ENCODE assay signal across 18 cellular contexts in genomic region chr4:158929939-158930344, GRCh38.
DNase-seq lines count a peak whose midpoint lies in the region; ATAC-seq, FAIRE-seq and TF ChIP-seq lines count a peak whose summit lies in the region.
"Had no signal": no experiment of that assay in that cellular context is flagged by ENCODE, and none has a peak within 500 bp of the region (broad histone marks: within the 10 kb centered on the region; RNA-seq: fewer than 3 reads in every experiment).

No MANE protein-coding gene starts in this region.

- no peaks in the 10 kb centered on the region for H3K36me3 Mint-ChIP-seq in CD8-positive, alpha-beta T cell
- H3K36me3 Mint-ChIP-seq in activated T-helper 17 cell treated with anti-CD3 and anti-CD28 coated beads, Interleukin-2, amount 50 U/mL, for 72 hours (ENCODE audit: low read depth): no peaks in the 10 kb centered on the region
- H3K36me3 Mint-ChIP-seq in H9 (ENCODE audit: insufficient read depth in 1 of 3, low read depth in 3 of 3): peaks cover 4 to 6% (median 4%) of the 10 kb centered on the region in 3 experiments; a peak in 3 of 7 replicates

- TF ChIP-seq POLR2A in HepG2 (IDR thresholded peaks at IDR 0.05; ENCODE audit: insufficient read depth in 1 of 2, low read depth in 2 of 2, low read length in 2 of 2): no peak
- TF ChIP-seq POLR2A in stomach (IDR thresholded peaks at IDR 0.05): no peak

- H3K9ac ChIP-seq in HepG2 (ENCODE audit: insufficient read depth, low read depth, low read length) (no peak overlapping the region), H9 (ENCODE audit: extremely low read depth, insufficient read length, low read length) (no peak overlapping the region)
- H3K9ac ChIP-seq: BLaER1 treated with 17β-estradiol and CSF1 and Interleukin-3, amounts not matched to agents 10 nM and 100 nM had no signal

- H3K4me1 Mint-ChIP-seq in CD8-positive, alpha-beta T cell (ENCODE audit: low read depth): peaks cover 11% of the 10 kb centered on the region
- H3K4me1 Mint-ChIP-seq in activated T-helper 17 cell treated with anti-CD3 and anti-CD28 coated beads, Interleukin-2, amount 50 U/mL, for 72 hours: peaks cover 8% of the 10 kb centered on the region
- no peaks in the 10 kb centered on the region for H3K4me1 Mint-ChIP-seq in H9

- H2AK5ac ChIP-seq in H9 (ENCODE audit: insufficient read length, low read length): no peak overlapping the region

- H2BK12ac ChIP-seq in H9 (ENCODE audit: insufficient read length, low read depth, low read length): no peak overlapping the region

- H3K9me3 Mint-ChIP-seq in CD8-positive, alpha-beta T cell: peaks cover 2% of the 10 kb centered on the region
- no peaks in the 10 kb centered on the region for H3K9me3 Mint-ChIP-seq in activated T-helper 17 cell treated with anti-CD3 and anti-CD28 coated beads, Interleukin-2, amount 50 U/mL, for 72 hours
- peaks cover 8% of the 10 kb centered on the region in 2 experiments; a peak in 3 of 5 replicates for H3K9me3 Mint-ChIP-seq in H9

- FAIRE-seq in HepG2 (lab: Jason Lieb, UNC): no peak
- FAIRE-seq: GM18507 had no signal

- CTCF ChIA-PET in CD8-positive, alpha-beta T cell (lab: Charles Lee): interaction anchor here (0.8 kb wide), 1 partner anchor 555 kb away, joined by 4 read pairs; no protein-coding TSS in a partner anchor
- CTCF ChIA-PET in HepG2 (lab: Yijun Ruan, JAX; ENCODE audit: low intra/inter-chr PET ratio, low total read pairs): no interaction called here

- no peaks in the 10 kb centered on the region for H3K23me2 ChIP-seq in H9 (ENCODE audit: insufficient read length, low read depth, low read length, poor library complexity, severe bottlenecking)

- no peak overlapping the region for H3K14ac ChIP-seq in H9 (ENCODE audit: insufficient read depth, low read length)

- H3K27ac ChIP-seq in CD8-positive, alpha-beta T cell (ENCODE audit: low read depth, low read length): no peak overlapping the region
- H3K27ac ChIP-seq in HepG2 (ENCODE audit: extremely low read length, insufficient read depth, low read length) (no peak overlapping the region), stomach (no peak overlapping the region), H9 (ENCODE audit: insufficient read length, low read depth, low read length) (no peak overlapping the region)
- H3K27ac ChIP-seq: BLaER1 treated with 17β-estradiol and CSF1 and Interleukin-3, amounts not matched to agents 10 nM and 100 nM; heart left ventricle; right atrium auricular region had no signal

- no peak overlapping the region for H2BK120ac ChIP-seq in H9 (ENCODE audit: low read depth, low read length, poor library complexity, severe bottlenecking)

- H3K4me3 Mint-ChIP-seq in CD8-positive, alpha-beta T cell: peak overlapping the region; percentile 75
- peak overlapping the region; percentile 78 for H3K4me3 Mint-ChIP-seq in activated T-helper 17 cell treated with anti-CD3 and anti-CD28 coated beads, Interleukin-2, amount 50 U/mL, for 72 hours
- no peak overlapping the region for H3K4me3 Mint-ChIP-seq in H9

- DNase-seq in CD8-positive, alpha-beta T cell: no peak
- DNase-seq in HepG2 (ENCODE audit: low spot score) (no peak), DMS 273 treated with DMSO at 0.1 percent for 48 hours (lab: John Stamatoyannopoulos, UW) (no peak), stomach (no peak), H9 (no peak)
- DNase-seq: activated CD4-positive, CD25-positive, alpha-beta regulatory T cell; activated gamma-delta T cell treated with Interleukin-2 at 50 U/mL for 16 hours; GDM1; heart left ventricle; MV-4-11; stimulated activated CD4-positive, alpha-beta T cell treated with anti-CD3 and anti-CD28 coated beads, Interleukin-2, amount 100 ng/mL, for 48 hours; stimulated activated naive CD4-positive, alpha-beta T cell had no signal

- H2BK5ac ChIP-seq in H9 (ENCODE audit: insufficient read length, low read length): no peak overlapping the region

- 14% methylated on average over 3 of the region's 3 CpGs for WGBS in HepG2 (ENCODE audit: low lambda C conversion rate)
- WGBS in stomach, 5 donors: 58 to 77% (median 74%) methylated on average over 3 of the region's 3 CpGs
- no CpG with 5 or more reads among the region's 3 CpGs for WGBS in H9 (ENCODE audit: extremely low coverage, insufficient read length, low lambda C conversion rate)

- no peaks in the 10 kb centered on the region for H3K4me1 ChIP-seq in CD8-positive, alpha-beta T cell (ENCODE audit: insufficient read depth, low read length)
- 0 out of 2 replicates have a peak, but pooled peaks cover 7% of the 10 kb centered on the region for H3K4me1 ChIP-seq in HepG2 (ENCODE audit: insufficient read depth, low read length)
- no peaks in the 10 kb centered on the region for H3K4me1 ChIP-seq in stomach
- no peaks in the 10 kb centered on the region for H3K4me1 ChIP-seq in H9 (ENCODE audit: insufficient read depth, low read length)
- H3K4me1 ChIP-seq: BLaER1 treated with 17β-estradiol and CSF1 and Interleukin-3, amounts not matched to agents 10 nM and 100 nM; heart left ventricle; right atrium auricular region had no signal

- POLR2A ChIA-PET in CD8-positive, alpha-beta T cell (lab: Charles Lee): no interaction called here
- POLR2A ChIA-PET in HepG2 (lab: Yijun Ruan, JAX): no interaction called here

- H3K27ac Mint-ChIP-seq in CD8-positive, alpha-beta T cell: peak overlapping the region; percentile 45
- H3K27ac Mint-ChIP-seq in activated T-helper 17 cell treated with anti-CD3 and anti-CD28 coated beads, Interleukin-2, amount 50 U/mL, for 72 hours: peak overlapping the region; percentile 89
- H3K27ac Mint-ChIP-seq in H9: no peak overlapping the region

- H2AFZ ChIP-seq in HepG2 (ENCODE audit: low read length): no peak overlapping the region
- no peak overlapping the region for H2AFZ ChIP-seq in H9 (ENCODE audit: low read length)

- no peaks in the 10 kb centered on the region for H3K79me1 ChIP-seq in H9 (ENCODE audit: insufficient read depth, low read depth, low read length, poor library complexity, severe bottlenecking)

- H3K4me3 ChIP-seq in CD8-positive, alpha-beta T cell (ENCODE audit: low read depth, low read length): no peak overlapping the region
- H3K4me3 ChIP-seq in HepG2 (replicated peaks in 1 of 3; ENCODE audit: insufficient read depth in 1 of 3, low read depth in 2 of 3, low read length in 3 of 3) (no peak overlapping the region), stomach (no peak overlapping the region)
- H3K4me3 ChIP-seq: BLaER1 treated with 17β-estradiol and CSF1 and Interleukin-3, amounts not matched to agents 10 nM and 100 nM; right atrium auricular region had no signal

- no peak overlapping the region for H2BK20ac ChIP-seq in H9 (ENCODE audit: low read depth, low read length, poor library complexity, severe bottlenecking)

- no peak overlapping the region for H3K18ac ChIP-seq in H9 (ENCODE audit: insufficient read length, low read depth, low read length)

- no peak for TF ChIP-seq EP300 in HepG2 (IDR thresholded peaks at IDR 0.05; ENCODE audit: low read depth in 2 of 2, low read length in 2 of 2)
- TF ChIP-seq EP300 in HepG2 (CRISPR knock-in tag; IDR thresholded peaks at IDR 0.05; ENCODE audit: borderline replicate concordance): no peak
- no peak for TF ChIP-seq EP300 in stomach (IDR thresholded peaks at IDR 0.05)

- H3K4ac ChIP-seq in H9 (ENCODE audit: low read depth, low read length): no peak overlapping the region

- H3T11ph ChIP-seq in H9 (ENCODE audit: low read length): no peak overlapping the region

- no peak overlapping the region for H3K23ac ChIP-seq in H9 (ENCODE audit: insufficient read length, low read depth, low read length)

- H3K79me2 ChIP-seq in HepG2 (ENCODE audit: insufficient read depth, low read length) (no peaks in the 10 kb centered on the region), H9 (ENCODE audit: insufficient read depth, low read length) (no peaks in the 10 kb centered on the region)

- H3K36me3 ChIP-seq in CD8-positive, alpha-beta T cell (ENCODE audit: insufficient read depth, low read length): no peaks in the 10 kb centered on the region
- H3K36me3 ChIP-seq in HepG2 (replicated peaks in 1 of 2; ENCODE audit: control insufficient read depth in 1 of 2, insufficient read depth in 2 of 2, low read length in 2 of 2) (no peaks in the 10 kb centered on the region), stomach (no peaks in the 10 kb centered on the region)
- H3K36me3 ChIP-seq: BLaER1 treated with 17β-estradiol and CSF1 and Interleukin-3, amounts not matched to agents 10 nM and 100 nM; heart left ventricle; right atrium auricular region had no signal

- no peak overlapping the region for H3K56ac ChIP-seq in H9 (ENCODE audit: insufficient read length, low read depth, low read length)

- no peaks in the 10 kb centered on the region for H3K9me3 ChIP-seq in CD8-positive, alpha-beta T cell (ENCODE audit: low read length)
- H3K9me3 ChIP-seq in HepG2 (ENCODE audit: low read length) (no peaks in the 10 kb centered on the region), stomach (peaks cover 0 to 10% (median 3%) of the 10 kb centered on the region in 4 donors), H9 (ENCODE audit: control insufficient read depth, low read depth, low read length) (no peaks in the 10 kb centered on the region)
- H3K9me3 ChIP-seq: right atrium auricular region had no signal

- H4K91ac ChIP-seq in H9 (ENCODE audit: insufficient read length, low read depth, low read length): no peak overlapping the region

- BruUV-seq in HepG2 (replicated peaks; lab: Mats Ljungman, UMichigan): no TSS peak

- H3K27me3 ChIP-seq in CD8-positive, alpha-beta T cell (ENCODE audit: insufficient read depth, low read length): no peaks in the 10 kb centered on the region
- H3K27me3 ChIP-seq in HepG2 (ENCODE audit: control insufficient read depth in 1 of 2, insufficient read depth in 2 of 2, low read length in 2 of 2): no peaks in the 10 kb centered on the region
- no peaks in the 10 kb centered on the region for H3K27me3 ChIP-seq in stomach
- H3K27me3 ChIP-seq in H9 (ENCODE audit: insufficient read depth, low read length): no peaks in the 10 kb centered on the region
- H3K27me3 ChIP-seq: BLaER1 treated with 17β-estradiol and CSF1 and Interleukin-3, amounts not matched to agents 10 nM and 100 nM; heart left ventricle; right atrium auricular region had no signal

- in situ Hi-C loops in HepG2 (cut with HindIII; ENCODE audit: extremely low pct_ligation_motif_present, low pct_unique_long_range_greater_than_20kb): no loop called here

- TF ChIP-seq CTCF in CD8-positive, alpha-beta T cell (IDR thresholded peaks at IDR 0.05): no peak
- TF ChIP-seq CTCF in HepG2 (CRISPR knock-in tag; IDR thresholded peaks at IDR 0.05) (no peak), stomach (IDR thresholded peaks at IDR 0.05) (no peak), H9 (conservative IDR thresholded peaks at IDR 0.05) (no peak)

- H4K5ac ChIP-seq in H9 (ENCODE audit: insufficient read length, low read depth, low read length): no peak overlapping the region

- no peak overlapping the region for H2BK15ac ChIP-seq in H9 (ENCODE audit: low read depth, low read length)

- no peak overlapping the region for H4K8ac ChIP-seq in H9 (replicated peaks; ENCODE audit: insufficient read length, low read depth, low read length)

- H3K27me3 Mint-ChIP-seq in CD8-positive, alpha-beta T cell (ENCODE audit: low read depth): no peaks in the 10 kb centered on the region
- no peaks in the 10 kb centered on the region for H3K27me3 Mint-ChIP-seq in activated T-helper 17 cell treated with anti-CD3 and anti-CD28 coated beads, Interleukin-2, amount 50 U/mL, for 72 hours
- H3K27me3 Mint-ChIP-seq in H9 (ENCODE audit: low read depth): no peaks in the 10 kb centered on the region; the same call in 1 of the 2 replicates

- intact Hi-C loops in CD8-positive, alpha-beta T cell (cut with DNase I, micrococcal nuclease): no loop called here
- intact Hi-C loops in HepG2 (cut with micrococcal nuclease; ENCODE audit: unreplicated experiment) (no loop called here), stomach (cut with DNase I; ENCODE audit: low total_unique reads) (no loop called here)

- H3K4me2 ChIP-seq in HepG2 (ENCODE audit: low read depth, low read length) (peak overlapping the region; percentile 20), H9 (ENCODE audit: insufficient read depth, insufficient read length, low read length) (no peak overlapping the region)

- TF ChIP-seq RAD21 in HepG2 (CRISPR knock-in tag; IDR thresholded peaks at IDR 0.05): no peak

- no peak for ATAC-seq in CD8-positive, alpha-beta T cell
- ATAC-seq in HG03342 (IDR thresholded peaks at IDR 0.05; ENCODE audit: unreplicated experiment) (peak; percentile 63), HepG2 (no peak), GM19328 (IDR thresholded peaks at IDR 0.05; ENCODE audit: unreplicated experiment) (no peak)
- ATAC-seq in activated T-helper 17 cell treated with anti-CD3 and anti-CD28 coated beads, Interleukin-2, amount 50 U/mL, for 72 hours (replicated peaks): peak; percentile 40
- ATAC-seq: heart left ventricle had no signal

- H4K20me1 ChIP-seq in HepG2 (ENCODE audit: insufficient read depth, low read length) (no peaks in the 10 kb centered on the region), H9 (ENCODE audit: control insufficient read depth, insufficient read depth, insufficient read length) (no peaks in the 10 kb centered on the region)
- H4K20me1 ChIP-seq: BLaER1 treated with 17β-estradiol and CSF1 and Interleukin-3, amounts not matched to agents 10 nM and 100 nM had no signal

Comparison
In these comparisons a context has a peak if more than half of its experiments do, and no peak if none do; other contexts are left out.
1. ATAC-seq: peak in HG03342 (single experiment) and activated T-helper 17 cell treated with anti-CD3 and anti-CD28 coated beads, Interleukin-2, amount 50 U/mL, for 72 hours (single experiment); none in CD8-positive, alpha-beta T cell (single experiment), HepG2 (single experiment) and GM19328 (single experiment).
2. H3K27ac Mint-ChIP-seq: peak in CD8-positive, alpha-beta T cell (single experiment) and activated T-helper 17 cell treated with anti-CD3 and anti-CD28 coated beads, Interleukin-2, amount 50 U/mL, for 72 hours (single experiment); none in H9 (0 of 3).
3. H3K4me3 Mint-ChIP-seq: peak in CD8-positive, alpha-beta T cell (single experiment) and activated T-helper 17 cell treated with anti-CD3 and anti-CD28 coated beads, Interleukin-2, amount 50 U/mL, for 72 hours (single experiment); none in H9 (0 of 2).